In genomic region chrX:107738768-107739167, GRCh38 we compare ENCODE assay signal across 17 cellular contexts. TPM values are rescaled to one million over a fixed set of nuclear protein-coding genes. Genes with fewer than 3 reads are reported as not detected.
DNase-seq lines count a peak whose midpoint lies in the region; ATAC-seq lines count a peak whose summit lies in the region.
"Had no signal": no experiment of that assay in that cellular context is flagged by ENCODE, and none has a peak within 500 bp of the region (broad histone marks: within the 10 kb centered on the region; RNA-seq: fewer than 3 reads in every experiment).

No MANE protein-coding gene starts in this region.

- H4K8ac ChIP-seq in neuronal stem cell (ENCODE audit: low read depth, low read length): no peak overlapping the region

- H3K18ac ChIP-seq in neuronal stem cell (ENCODE audit: low read length): no peak overlapping the region

- H3K14ac ChIP-seq in neuronal stem cell (ENCODE audit: low read length): no peak overlapping the region

- H3K36me3 ChIP-seq in neuronal stem cell (replicated peaks in 1 of 2; ENCODE audit: control insufficient read depth in 2 of 2, insufficient read depth in 2 of 2, low read length in 2 of 2): no peaks in the 10 kb centered on the region
- H3K36me3 ChIP-seq in SJCRH30: no peaks in the 10 kb centered on the region
- H3K36me3 ChIP-seq: BE2C had no signal

- no peak overlapping the region for H2BK5ac ChIP-seq in neuronal stem cell (ENCODE audit: low read length)

- H2BK120ac ChIP-seq in neuronal stem cell (ENCODE audit: low read depth, low read length): no peak overlapping the region

- H3K23ac ChIP-seq in neuronal stem cell (ENCODE audit: low read depth, low read length, poor library complexity): no peak overlapping the region

- H3K9me3 ChIP-seq in neuronal stem cell (replicated peaks in 1 of 2; ENCODE audit: control insufficient read depth in 2 of 2, insufficient read depth in 1 of 2, low read depth in 1 of 2, low read length in 2 of 2): no peaks in the 10 kb centered on the region
- H3K9me3 ChIP-seq in SJCRH30 (replicated peaks): no peaks in the 10 kb centered on the region
- H3K9me3 ChIP-seq: BE2C had no signal

- no peak for ATAC-seq in HG03342 (IDR thresholded peaks at IDR 0.05; ENCODE audit: unreplicated experiment)
- ATAC-seq: effector memory CD8-positive, alpha-beta T cell had no signal

- WGBS in neuronal stem cell (ENCODE audit: extremely low coverage in 2 of 2, insufficient read length in 2 of 2, insufficient replicate concordance in 1 of 2), 2 donors: no CpG with 5 or more reads among the region's 8 CpGs

- no peak overlapping the region for H2BK15ac ChIP-seq in neuronal stem cell (ENCODE audit: low read length)

- H2AK5ac ChIP-seq in neuronal stem cell (ENCODE audit: low read depth, low read length): peak overlapping the region; percentile 46

- no peak overlapping the region for H3K4ac ChIP-seq in neuronal stem cell (ENCODE audit: low read length)

- no peak overlapping the region for H2BK12ac ChIP-seq in neuronal stem cell (ENCODE audit: low read length)

- H3K4me3 ChIP-seq in neuronal stem cell (ENCODE audit: low read length in 2 of 2) (no peak overlapping the region), SJCRH30 (no peak overlapping the region)

- no peak overlapping the region for H2AFZ ChIP-seq in neuronal stem cell (ENCODE audit: low read length)

- no peaks in the 10 kb centered on the region for H3K79me1 ChIP-seq in neuronal stem cell (ENCODE audit: low read depth, low read length)

- H3K9ac ChIP-seq in neuronal stem cell (ENCODE audit: low read depth, low read length, poor library complexity): no peak overlapping the region

- peaks cover 0 to 41% (median 0%) of the 10 kb centered on the region in 3 experiments for H3K27me3 ChIP-seq in neuronal stem cell (ENCODE audit: control insufficient read depth in 3 of 3, insufficient read depth in 3 of 3, low read depth in 1 of 3, low read length in 3 of 3)
- H3K27me3 ChIP-seq in SJCRH30: no peaks in the 10 kb centered on the region
- H3K27me3 ChIP-seq: BE2C had no signal

- H3K27ac ChIP-seq in neuronal stem cell (replicated peaks; ENCODE audit: low read length) (no peak overlapping the region), SJCRH30 (no peak overlapping the region)

- DNase-seq in amygdala (lab: John Stamatoyannopoulos, UW) (peak in 54 of 56 donors; percentile 2 to 82 (median 48)), globus pallidus (ENCODE audit: low spot score) (peak; percentile 80), neuronal stem cell (ENCODE audit: low spot score) (no peak), superior temporal gyrus (ENCODE audit: extremely low spot score) (peak; percentile 75), cortex of kidney (lab: John Stamatoyannopoulos, UW) (no peak), NCI-H1048 (lab: John Stamatoyannopoulos, UW) (no peak), SJCRH30 (no peak)
- DNase-seq: activated CD8-positive, alpha-beta memory T cell treated with anti-CD3 and anti-CD28 coated beads, Interleukin-2, amount 50 U/mL, for 48 hours; activated naive CD4-positive, alpha-beta T cell treated with anti-CD3 and anti-CD28 coated beads, Interleukin-2, amount 10 ng/mL, durations not matched to agents 7 days and 5 days; BE2C; DMS 273 treated with DMSO at 0.1 percent for 48 hours; effector memory CD8-positive, alpha-beta T cell; KBM-7; mesendoderm; SHP77 treated with DMSO at 0.1 percent for 48 hours; T1000 had no signal

- H4K91ac ChIP-seq in neuronal stem cell (ENCODE audit: low read depth, low read length, poor library complexity): no peak overlapping the region

- H3K4me1 ChIP-seq in neuronal stem cell (ENCODE audit: control insufficient read depth in 2 of 2, insufficient read depth in 1 of 2, low read depth in 1 of 2, low read length in 2 of 2) (peaks cover 0 to 14% of the 10 kb centered on the region in 2 donors), SJCRH30 (no peaks in the 10 kb centered on the region)

- no peak overlapping the region for H3K4me2 ChIP-seq in neuronal stem cell (ENCODE audit: insufficient read depth, low read length, poor library complexity, severe bottlenecking)

RNA-seq across cellular contexts. Expression of gene TSC22D3, which starts 36.8 kb away (rescaled TPM):
- 33.5 TPM for polyA plus RNA-seq in neuronal stem cell (2013, experiment 1 of 2)
- 31.5 TPM for polyA plus RNA-seq in neuronal stem cell (2013, experiment 2 of 2)
- 27.0 and 29.0 TPM in 2 replicates for total RNA-seq in SJCRH30 (2014; rRNA removed; shearing (Covaris generic))

RNA-seq across cellular contexts. Expression of gene NCBP2L, which starts 38.8 kb away (rescaled TPM):
- polyA plus RNA-seq in neuronal stem cell (2013, experiment 1 of 2): not detected
- polyA plus RNA-seq in neuronal stem cell (2013, experiment 2 of 2): not detected
- total RNA-seq in SJCRH30 (2014; rRNA removed; shearing (Covaris generic)): not detected in 2 replicates

Comparison
In these comparisons a context has a peak if more than half of its experiments do, and no peak if none do; other contexts are left out.
1. DNase-seq: peak in amygdala (54 of 56), globus pallidus (single experiment) and superior temporal gyrus (single experiment); none in neuronal stem cell (single experiment), cortex of kidney (single experiment), NCI-H1048 (single experiment) and SJCRH30 (0 of 2).